15 cellular contexts compared by ENCODE assay signal in the genomic region with DNA sequence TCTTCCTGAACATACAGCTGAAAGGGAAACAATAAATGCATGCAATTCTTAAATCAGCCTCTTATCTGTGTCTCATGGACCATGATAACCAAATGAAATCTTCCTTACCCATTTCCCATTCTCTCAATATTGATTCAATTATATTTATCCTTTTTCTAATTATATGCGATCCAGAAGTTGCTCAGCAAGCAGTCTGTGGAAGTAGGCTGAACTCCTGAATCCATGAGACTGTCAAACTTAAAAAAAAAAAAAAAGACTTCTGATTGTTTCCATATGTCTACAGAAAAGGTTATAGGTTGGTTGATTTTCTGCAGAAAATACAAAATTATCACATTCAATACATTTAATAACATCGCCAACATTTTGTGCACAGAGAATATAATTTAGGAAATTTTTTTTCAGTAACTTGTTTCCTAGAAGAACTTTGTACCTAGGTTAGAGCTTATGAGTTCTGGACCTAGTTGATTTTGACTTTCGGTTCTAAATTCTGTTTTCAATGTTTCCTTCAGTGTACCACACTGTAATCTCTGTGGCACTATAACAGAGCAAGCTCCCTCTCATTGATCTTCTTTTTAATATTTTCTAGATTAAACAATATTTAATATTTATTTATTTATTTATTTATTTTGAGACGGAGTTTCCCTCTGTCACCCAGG.
"Had no signal": no experiment of that assay in that cellular context is flagged by ENCODE, and none has a peak within 500 bp of the region (broad histone marks: within the 10 kb centered on the region; RNA-seq: fewer than 3 reads in every experiment).

No MANE protein-coding gene starts in this region.

- H3K4me3 ChIP-seq: gastroesophageal sphincter, hepatocyte, left lung, stomach, thoracic aorta had no signal

- H3K9me3 ChIP-seq: gastroesophageal sphincter, left lung, stomach, thoracic aorta had no signal

- H2AFZ ChIP-seq: hepatocyte had no signal

- H3K79me2 ChIP-seq: hepatocyte had no signal

- ATAC-seq: gastroesophageal sphincter, left lung had no signal

- H3K4me2 ChIP-seq: hepatocyte had no signal

- H3K4me1 ChIP-seq: stomach had no signal

- H3K36me3 ChIP-seq: gastroesophageal sphincter, left lung, stomach, thoracic aorta had no signal

- H3K27me3 ChIP-seq: gastroesophageal sphincter, hepatocyte, left lung, stomach had no signal

- H3K27ac ChIP-seq: hepatocyte, left lung, stomach, thoracic aorta had no signal

- DNase-seq: activated CD4-positive, alpha-beta T cell treated with anti-CD3 and anti-CD28 coated beads, Interleukin-2, amount 10 ng/mL, durations not matched to agents 24 days and 14 days; activated CD4-positive, CD25-positive, alpha-beta regulatory T cell; activated CD8-positive, alpha-beta memory T cell treated with anti-CD3 and anti-CD28 coated beads, Interleukin-2, amount 50 U/mL, for 48 hours; activated gamma-delta T cell treated with Interleukin-2 at 50 U/mL for 16 hours; amygdala; cortex of kidney; effector CD8-positive, alpha-beta T cell; islet precursor cell; left lung; stimulated activated CD4-positive, alpha-beta T cell treated with anti-CD3 and anti-CD28 coated beads, Interleukin-12 subunit alpha, Interleukin-12 subunit beta, amount 100 ng/mL, for 4 hours; stimulated activated CD4-positive, alpha-beta T cell treated with anti-CD3 and anti-CD28 coated beads, Interleukin-2, amount 100 ng/mL, for 24 hours; stomach had no signal
